Comparison of ENCODE assay signal across 26 cellular contexts in the genomic region with DNA sequence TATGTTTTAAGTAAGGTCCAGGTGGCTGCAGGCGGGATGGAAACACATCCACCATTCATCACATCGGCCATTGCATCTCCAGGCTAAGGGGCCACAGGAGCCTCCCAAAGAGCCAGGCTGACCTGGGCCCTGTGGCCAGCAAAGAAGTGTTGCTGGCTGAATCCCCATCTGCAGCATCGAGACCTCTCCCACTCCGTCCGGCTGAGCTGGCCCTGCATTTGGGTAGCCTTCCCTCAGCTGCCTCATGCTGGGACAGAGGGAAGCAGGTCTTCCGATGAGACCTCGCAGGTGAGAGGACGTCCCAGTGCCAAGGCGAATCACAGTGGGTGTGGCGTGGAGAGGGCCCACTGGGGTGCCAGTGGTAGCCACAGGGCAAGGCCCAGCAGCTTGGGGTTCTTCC. TPM values are rescaled to one million over a fixed set of nuclear protein-coding genes. Genes with fewer than 3 reads are reported as not detected.
"Had no signal": no experiment of that assay in that cellular context is flagged by ENCODE, and none has a peak within 500 bp of the region (broad histone marks: within the 10 kb centered on the region; RNA-seq: fewer than 3 reads in every experiment).

No MANE protein-coding gene starts in this region.

- H3K27me3 ChIP-seq: body of pancreas had no signal

- DNase-seq: activated CD4-positive, alpha-beta T cell treated with anti-CD3 and anti-CD28 coated beads, Interleukin-2, amount 10 ng/mL, durations not matched to agents 24 days and 14 days; activated CD4-positive, alpha-beta T cell treated with anti-CD3 and anti-CD28 coated beads, Interleukin-2, amount 50 U/mL, for 48 hours; activated CD8-positive, alpha-beta T cell treated with anti-CD3 and anti-CD28 coated beads, Interleukin-2, amount 10 ng/mL, durations not matched to agents 7 days and 5 days; activated gamma-delta T cell; activated naive CD4-positive, alpha-beta T cell treated with Interleukin-2 at 50 U/mL for 16 hours; activated naive CD8-positive, alpha-beta T cell treated with anti-CD3 and anti-CD28 coated beads, Interleukin-2, amount 10 ng/mL, durations not matched to agents 7 days and 5 days; activated T-cell treated with anti-CD3 and anti-CD28 coated beads, Interleukin-2, amount 50 U/mL, for 24 hours; body of pancreas; Karpas-422; NCI-H1048; NCI-H1436 treated with DMSO at 0.1 percent for 48 hours; NCI-H1694 treated with DMSO at 0.1 percent for 48 hours; NCI-H2029 treated with DMSO at 0.1 percent for 48 hours; NCI-H2107; NCI-H2171; NCI-H510A; NCI-H526 treated with DMSO at 0.1 percent for 48 hours; NCI-H774; PC-9; Right ventricle myocardium superior had no signal

- H3K4me1 ChIP-seq: body of pancreas had no signal

- H3K27ac ChIP-seq: body of pancreas, PC-9, RWPE1, SK-N-MC had no signal

- H3K4me3 ChIP-seq: body of pancreas, PC-9, SK-N-MC had no signal

- H3K4me2 ChIP-seq: PC-9 had no signal

- ATAC-seq: activated CD8-positive, alpha-beta T cell treated with anti-CD3 and anti-CD28 coated beads, Interleukin-2, amount 10 ng/mL, durations not matched to agents 7 days and 5 days; body of pancreas had no signal

- H3K9me3 ChIP-seq: body of pancreas had no signal

RNA-seq across cellular contexts. Expression of a gene that starts 24.5 kb away (rescaled TPM):
- total RNA-seq: activated CD4-positive, alpha-beta T cell treated with anti-CD3 and anti-CD28 coated beads, Interleukin-2, amount 10 ng/mL, durations not matched to agents 24 days and 14 days; activated T-helper 2 cell treated with anti-CD3 and anti-CD28 coated beads, Interferon-gamma antibody, Interleukin-2, Interleukin-4, amounts not matched to agents 10 μg/mL and 5 μg/mL and 100 μg/mL, durations not matched to agents 14 hours and 24 hours and 36 hours; astrocyte; bronchial epithelial cell; MCF 10A; Right ventricle myocardium superior had no signal

RNA-seq across cellular contexts. Expression of a gene that starts 28.0 kb away (rescaled TPM):
- total RNA-seq: activated CD4-positive, alpha-beta T cell treated with anti-CD3 and anti-CD28 coated beads, Interleukin-2, amount 10 ng/mL, durations not matched to agents 24 days and 14 days; activated T-helper 2 cell treated with anti-CD3 and anti-CD28 coated beads, Interferon-gamma antibody, Interleukin-2, Interleukin-4, amounts not matched to agents 10 μg/mL and 5 μg/mL and 100 μg/mL, durations not matched to agents 14 hours and 24 hours and 36 hours had no signal
